Comparison of ENCODE assay signal across 23 cellular contexts in the genomic region with DNA sequence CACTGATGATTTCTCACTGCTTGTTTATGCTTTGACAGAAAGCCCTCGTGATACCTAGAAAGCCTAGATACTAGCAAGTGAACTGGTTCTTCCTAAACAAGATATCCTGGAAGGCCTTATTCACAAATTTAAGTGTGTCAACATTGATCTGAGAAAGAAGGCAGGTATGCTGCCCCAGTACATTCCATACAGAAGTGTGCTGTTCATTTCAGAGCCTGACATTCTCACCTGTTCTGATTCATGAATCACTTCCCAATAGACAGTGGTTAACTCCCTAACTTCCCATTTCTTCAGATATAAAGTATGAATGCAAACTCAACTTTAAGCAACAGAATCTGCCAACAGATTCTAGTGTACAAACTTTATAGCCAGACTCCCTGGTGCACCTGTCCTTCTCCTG. TPM values are rescaled to one million over a fixed set of nuclear protein-coding genes. Genes with fewer than 3 reads are reported as not detected.
"Had no signal": no experiment of that assay in that cellular context is flagged by ENCODE, and none has a peak within 500 bp of the region (broad histone marks: within the 10 kb centered on the region; RNA-seq: fewer than 3 reads in every experiment).

No MANE protein-coding gene starts in this region.

- H3K4me1 ChIP-seq: colonic mucosa, gastroesophageal sphincter, psoas muscle, right lobe of liver, suprapubic skin had no signal

- H3K36me3 ChIP-seq: colonic mucosa, gastroesophageal sphincter, neutrophil, right lobe of liver, suprapubic skin, thyroid gland had no signal

- H3K9me3 ChIP-seq: colonic mucosa, gastroesophageal sphincter, neutrophil, psoas muscle, right lobe of liver, suprapubic skin, thyroid gland had no signal

- DNase-seq: colonic mucosa; dermis blood vessel endothelial cell; glutamatergic neuron; islet precursor cell; left cardiac atrium; left ventricle myocardium superior; mesendoderm; naive thymus-derived CD4-positive, alpha-beta T cell; nephron progenitor cell; psoas muscle; retina; right lobe of liver; stimulated activated CD4-positive, alpha-beta T cell treated with anti-CD3 and anti-CD28 coated beads, Interleukin-4, amount 100 ng/mL, for 1 hour; stimulated activated CD8-positive, alpha-beta memory T cell treated with anti-CD3 and anti-CD28 coated beads, Interleukin-4, amount 100 ng/mL, for 48 hours; stimulated activated naive CD8-positive, alpha-beta T cell treated with anti-CD3 and anti-CD28 coated beads, Interleukin-15, Interleukin-2, amounts not matched to agents 100 U/mL and 50 U/mL, for 24 hours; thyroid gland had no signal

- ATAC-seq: gastroesophageal sphincter; left cardiac atrium; left ventricle myocardium superior; naive thymus-derived CD4-positive, alpha-beta T cell; psoas muscle; right lobe of liver; stimulated activated effector memory CD8-positive, alpha-beta T cell treated with anti-CD3 and anti-CD28 coated beads, Interleukin-12 subunit alpha, Interleukin-12 subunit beta, amount 100 ng/mL, for 72 hours; stimulated activated naive CD8-positive, alpha-beta T cell treated with anti-CD3 and anti-CD28 coated beads, Interleukin-15, Interleukin-2, amounts not matched to agents 100 U/mL and 50 U/mL, for 24 hours had no signal

- H3K4me3 ChIP-seq: colonic mucosa, gastroesophageal sphincter, lung, psoas muscle, right lobe of liver, suprapubic skin, thyroid gland had no signal

- H3K27me3 ChIP-seq: colonic mucosa, gastroesophageal sphincter, neutrophil, right lobe of liver, suprapubic skin, thyroid gland had no signal

- H3K27ac ChIP-seq: colonic mucosa, gastroesophageal sphincter, neutrophil, psoas muscle, right lobe of liver, suprapubic skin, thyroid gland had no signal

RNA-seq across cellular contexts. Expression of a gene that starts 15.5 kb away (rescaled TPM):
- total RNA-seq: fibroblast of lung; mononuclear cell; naive thymus-derived CD4-positive, alpha-beta T cell had no signal
- polyA plus RNA-seq: fibroblast of lung; naive thymus-derived CD4-positive, alpha-beta T cell had no signal
